In genomic region chr16:57482845-57483545, GRCh38 we compare ENCODE assay signal across 1 cellular context.
TF ChIP-seq lines count a peak whose summit lies in the region.

No MANE protein-coding gene starts in this region.

TF ChIP-seq in HepG2, 621 proteins besides CTCF, POLR2A, EP300 and RAD21 (continued from another document):
- TF ChIP-seq HNF4G (IDR thresholded peaks at IDR 0.05; ENCODE audit: borderline replicate concordance, low read depth, low read length) (peak; percentile 71), HNF4G (CRISPR knock-in tag; IDR thresholded peaks at IDR 0.05; ENCODE audit: borderline replicate concordance, low read depth) (peak; percentile 94), MIXL1 (CRISPR knock-in tag; IDR thresholded peaks at IDR 0.05) (0 out of 2 replicates have a peak, but pooled peaks have one; percentile 39), ZNF260 (CRISPR knock-in tag; IDR thresholded peaks at IDR 0.05; ENCODE audit: borderline replicate concordance, low read depth) (no peak), NR2C2 (CRISPR knock-in tag; IDR thresholded peaks at IDR 0.05; ENCODE audit: borderline replicate concordance) (peak; percentile 94)
